In the genomic region with DNA sequence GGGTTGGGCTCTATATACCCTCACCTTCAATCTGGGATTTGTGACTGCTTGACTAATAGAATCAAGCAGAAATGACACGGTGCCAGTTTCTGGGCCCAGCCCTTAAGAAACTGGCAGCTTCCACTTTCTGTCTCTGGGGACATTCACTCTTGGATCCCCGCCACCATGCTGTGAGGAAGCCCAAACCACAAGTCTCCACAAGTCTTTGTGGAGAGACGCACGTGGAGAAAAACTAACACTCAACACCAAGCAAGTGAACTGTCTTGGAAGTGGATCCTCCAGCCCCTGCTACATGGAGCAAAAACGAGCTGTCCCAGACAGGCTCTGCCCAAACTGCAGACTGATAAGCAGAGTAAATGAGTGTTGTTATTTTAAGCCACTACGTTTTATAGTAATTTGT, we compare ENCODE assay signal across 14 cellular contexts. TPM values are rescaled to one million over a fixed set of nuclear protein-coding genes. Genes with fewer than 3 reads are reported as not detected.
A peak's percentile ranks its signal among the peaks of the same experiment; 100 is the strongest.
DNase-seq lines count a peak whose midpoint lies in the region; ATAC-seq and TF ChIP-seq lines count a peak whose summit lies in the region.
"Had no signal": no experiment of that assay in that cellular context is flagged by ENCODE, and none has a peak within 500 bp of the region (broad histone marks: within the 10 kb centered on the region; RNA-seq: fewer than 3 reads in every experiment).

No MANE protein-coding gene starts in this region.

- H3K4me1 Mint-ChIP-seq in HFFc6 (ENCODE audit: low read depth) = peaks cover 31% of the 10 kb centered on the region
- peaks cover 3% of the 10 kb centered on the region for H3K4me1 Mint-ChIP-seq in endothelial cell (ENCODE audit: unreplicated experiment)

- H3K27me3 Mint-ChIP-seq in HFFc6 (ENCODE audit: insufficient read depth) (no peaks in the 10 kb centered on the region), endothelial cell (ENCODE audit: unreplicated experiment) (peaks cover 4% of the 10 kb centered on the region)

- intact Hi-C loops in right cardiac atrium (cut with DNase I) (loop anchor here in 2 of 4 donors (5.0 to 10.0 kb wide), 3 partner anchors 47 to 315 kb away; no protein-coding TSS in a partner anchor), thyroid gland (cut with DNase I) (no loop called here)

- TF ChIP-seq POLR2A in thyroid gland (IDR thresholded peaks at IDR 0.05) = no peak

- 26% methylated on average over 6 of the region's 6 CpGs for WGBS in right cardiac atrium
- WGBS in thyroid gland, 2 donors = 52 to 71% methylated on average over 6 of the region's 6 CpGs

- H3K4me3 Mint-ChIP-seq in HFFc6 (peak overlapping the region; percentile 14; the same call in 1 of the 2 replicates), endothelial cell (ENCODE audit: unreplicated experiment) (no peak overlapping the region)
- H3K4me3 Mint-ChIP-seq: T-cell had no signal

- ATAC-seq in right cardiac atrium = peak; percentile 14 to 61
- no peak for ATAC-seq in GM21381 (IDR thresholded peaks at IDR 0.05; ENCODE audit: unreplicated experiment)
- ATAC-seq: gastroesophageal sphincter, T-cell had no signal

- TF ChIP-seq CTCF in HFFc6 (IDR thresholded peaks at IDR 0.05) (no peak), thyroid gland (IDR thresholded peaks at IDR 0.05) (no peak), endothelial cell (IDR thresholded peaks at IDR 0.05; ENCODE audit: unreplicated experiment) (no peak)

- H3K4me1 ChIP-seq in right cardiac atrium (ENCODE audit: control insufficient read depth, insufficient read depth, low read length) (no peaks in the 10 kb centered on the region), thyroid gland (peaks cover 0 to 3% of the 10 kb centered on the region in 2 donors)

- no peak overlapping the region for H3K4me3 ChIP-seq in right cardiac atrium (ENCODE audit: low read length)
- no peak overlapping the region for H3K4me3 ChIP-seq in thyroid gland (replicated peaks in 1 of 3)

- H3K36me3 ChIP-seq in thyroid gland = no peaks in the 10 kb centered on the region
- H3K36me3 ChIP-seq: gastroesophageal sphincter had no signal

- no peaks in the 10 kb centered on the region for H3K27me3 ChIP-seq in right cardiac atrium (ENCODE audit: control insufficient read depth, insufficient read depth)
- H3K27me3 ChIP-seq in thyroid gland = no peaks in the 10 kb centered on the region

- H3K9me3 ChIP-seq in right cardiac atrium (ENCODE audit: control insufficient read depth, low read length) (no peaks in the 10 kb centered on the region), thyroid gland (no peaks in the 10 kb centered on the region)
- H3K9me3 ChIP-seq: gastroesophageal sphincter had no signal

- H3K27ac Mint-ChIP-seq in HFFc6 = no peak overlapping the region
- no peak overlapping the region for H3K27ac Mint-ChIP-seq in endothelial cell (ENCODE audit: unreplicated experiment)
- H3K27ac Mint-ChIP-seq: T-cell had no signal

- H3K36me3 Mint-ChIP-seq in HFFc6 (ENCODE audit: low read depth) (no peaks in the 10 kb centered on the region), endothelial cell (ENCODE audit: low read depth, unreplicated experiment) (no peaks in the 10 kb centered on the region)
- H3K36me3 Mint-ChIP-seq: T-cell had no signal

- H3K9me3 Mint-ChIP-seq in HFFc6 = no peaks in the 10 kb centered on the region; the same call in 1 of the 2 replicates
- no peaks in the 10 kb centered on the region for H3K9me3 Mint-ChIP-seq in endothelial cell (ENCODE audit: unreplicated experiment)
- H3K9me3 Mint-ChIP-seq: T-cell had no signal

- DNase-seq in HFFc6 (peak; percentile 10), astrocyte of the hippocampus (ENCODE audit: low read depth, low spot score) (peak; percentile 76), right cardiac atrium (peak; percentile 48 to 76 (median 64)), thyroid gland (peak; percentile 21 to 32), cortex of kidney (lab: John Stamatoyannopoulos, UW) (no peak), endothelial cell (ENCODE audit: low spot score) (no peak)
- no peak for DNase-seq in activated CD8-positive, alpha-beta memory T cell treated with anti-CD3 and anti-CD28 coated beads for 24 hours
- DNase-seq: amygdala, DMS79, NCI-H510A treated with DMSO at 0.1 percent for 48 hours, T-cell had no signal

- H3K27ac ChIP-seq in right cardiac atrium (ENCODE audit: low read length) (peak overlapping the region; percentile 76), thyroid gland (no peak overlapping the region)

RNA-seq across cellular contexts. Expression of gene EDNRA, which starts 1.1 kb away (rescaled TPM):
- total RNA-seq in HFFc6 (2021; fragmentation: NEBNext Ultra II Directional; extraction: Animal tissue kit (Norgen Biotek cat#: 25700)) = 1 to 10 TPM in 5 of 6 experiments, under 1 TPM in 1; 0.83 to 3.0 (median 1.5) TPM
- total RNA-seq in right cardiac atrium (10 to 100 TPM; 43.3 to 99.8 (median 66.2) TPM), thyroid gland (1 to 10 TPM; 5.9 to 7.7 (median 6.8) TPM), endothelial cell (ENCODE audit: unreplicated experiment) (0.23 TPM)
- polyA plus RNA-seq in right cardiac atrium = 21.9 TPM
- total RNA-seq: activated CD8-positive, alpha-beta memory T cell treated with anti-CD3 and anti-CD28 coated beads for 36 hours had no signal

Comparison
In these comparisons a context has a peak if more than half of its experiments do, and no peak if none do; other contexts are left out.
1. DNase-seq: peak in HFFc6 (single experiment), astrocyte of the hippocampus (single experiment), right cardiac atrium (3 of 3) and thyroid gland (2 of 2); none in activated CD8-positive, alpha-beta memory T cell treated with anti-CD3 and anti-CD28 coated beads for 24 hours (single experiment), cortex of kidney (single experiment) and endothelial cell (single experiment).
2. RNA of gene EDNRA, which starts 1.1 kb away (total RNA-seq): 43.3 to 99.8 TPM in right cardiac atrium; 5.9 to 7.7 TPM in thyroid gland, 0.83 to 3.0 TPM in HFFc6 and 0.23 TPM in endothelial cell (single experiment); every median in the first group is over 4 times any median in the second.